1 cellular context compared by ENCODE assay signal in the genomic region with DNA sequence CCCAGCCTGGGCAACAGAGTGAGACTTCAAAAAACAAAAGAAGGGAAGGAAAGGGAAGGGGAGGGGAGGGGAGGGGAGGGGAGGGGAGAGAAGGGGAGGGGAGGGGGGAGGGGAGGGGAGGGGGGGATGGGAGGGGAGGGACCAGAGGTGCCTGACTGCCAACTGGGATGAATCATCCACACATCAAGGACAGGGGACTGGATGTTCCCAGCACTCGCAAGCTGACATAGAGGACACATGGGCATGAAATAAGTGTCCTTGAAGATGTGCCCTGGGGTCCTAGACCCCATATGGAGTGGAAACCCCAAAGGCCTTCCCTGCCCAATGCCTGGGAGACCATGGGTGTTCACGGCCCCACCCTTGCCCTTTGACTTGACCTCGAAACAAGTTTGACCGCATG.
TF ChIP-seq lines count a peak whose summit lies in the region.

No MANE protein-coding gene starts in this region.

TF ChIP-seq in A549, 52 proteins besides CTCF, POLR2A, EP300 and RAD21:
- TF ChIP-seq POLR2AphosphoS2 (conservative IDR thresholded peaks at IDR 0.05; ENCODE audit: low read length) (no peak), KDM5A (IDR thresholded peaks at IDR 0.05) (no peak), RARB (CRISPR knock-in tag; IDR thresholded peaks at IDR 0.05) (no peak)
